In the genomic region with DNA sequence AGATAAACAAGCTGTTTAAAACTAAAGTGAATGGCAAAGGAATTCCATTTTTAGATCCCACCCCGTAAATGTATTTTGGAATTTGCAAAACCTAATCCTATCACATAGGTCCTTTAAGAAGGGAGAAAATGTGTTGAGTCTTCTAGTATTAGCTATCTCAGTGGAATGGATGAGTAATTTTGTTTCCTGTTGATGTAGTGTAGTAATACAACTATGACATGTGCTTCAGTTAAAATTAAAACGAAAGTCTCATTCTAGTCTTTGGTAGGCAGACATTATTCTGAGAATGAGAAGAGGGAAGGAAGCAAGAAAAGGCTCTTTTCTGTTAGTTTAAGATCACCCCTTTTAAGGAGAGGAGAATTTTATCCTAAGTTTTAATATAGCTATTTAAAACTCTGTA, we compare ENCODE assay signal across 1 cellular context.
TF ChIP-seq lines count a peak whose summit lies in the region.

No MANE protein-coding gene starts in this region.

TF ChIP-seq in GM23338, 12 proteins besides CTCF, POLR2A, EP300 and RAD21 (continued from another document):
- TF ChIP-seq, protein P1, sequence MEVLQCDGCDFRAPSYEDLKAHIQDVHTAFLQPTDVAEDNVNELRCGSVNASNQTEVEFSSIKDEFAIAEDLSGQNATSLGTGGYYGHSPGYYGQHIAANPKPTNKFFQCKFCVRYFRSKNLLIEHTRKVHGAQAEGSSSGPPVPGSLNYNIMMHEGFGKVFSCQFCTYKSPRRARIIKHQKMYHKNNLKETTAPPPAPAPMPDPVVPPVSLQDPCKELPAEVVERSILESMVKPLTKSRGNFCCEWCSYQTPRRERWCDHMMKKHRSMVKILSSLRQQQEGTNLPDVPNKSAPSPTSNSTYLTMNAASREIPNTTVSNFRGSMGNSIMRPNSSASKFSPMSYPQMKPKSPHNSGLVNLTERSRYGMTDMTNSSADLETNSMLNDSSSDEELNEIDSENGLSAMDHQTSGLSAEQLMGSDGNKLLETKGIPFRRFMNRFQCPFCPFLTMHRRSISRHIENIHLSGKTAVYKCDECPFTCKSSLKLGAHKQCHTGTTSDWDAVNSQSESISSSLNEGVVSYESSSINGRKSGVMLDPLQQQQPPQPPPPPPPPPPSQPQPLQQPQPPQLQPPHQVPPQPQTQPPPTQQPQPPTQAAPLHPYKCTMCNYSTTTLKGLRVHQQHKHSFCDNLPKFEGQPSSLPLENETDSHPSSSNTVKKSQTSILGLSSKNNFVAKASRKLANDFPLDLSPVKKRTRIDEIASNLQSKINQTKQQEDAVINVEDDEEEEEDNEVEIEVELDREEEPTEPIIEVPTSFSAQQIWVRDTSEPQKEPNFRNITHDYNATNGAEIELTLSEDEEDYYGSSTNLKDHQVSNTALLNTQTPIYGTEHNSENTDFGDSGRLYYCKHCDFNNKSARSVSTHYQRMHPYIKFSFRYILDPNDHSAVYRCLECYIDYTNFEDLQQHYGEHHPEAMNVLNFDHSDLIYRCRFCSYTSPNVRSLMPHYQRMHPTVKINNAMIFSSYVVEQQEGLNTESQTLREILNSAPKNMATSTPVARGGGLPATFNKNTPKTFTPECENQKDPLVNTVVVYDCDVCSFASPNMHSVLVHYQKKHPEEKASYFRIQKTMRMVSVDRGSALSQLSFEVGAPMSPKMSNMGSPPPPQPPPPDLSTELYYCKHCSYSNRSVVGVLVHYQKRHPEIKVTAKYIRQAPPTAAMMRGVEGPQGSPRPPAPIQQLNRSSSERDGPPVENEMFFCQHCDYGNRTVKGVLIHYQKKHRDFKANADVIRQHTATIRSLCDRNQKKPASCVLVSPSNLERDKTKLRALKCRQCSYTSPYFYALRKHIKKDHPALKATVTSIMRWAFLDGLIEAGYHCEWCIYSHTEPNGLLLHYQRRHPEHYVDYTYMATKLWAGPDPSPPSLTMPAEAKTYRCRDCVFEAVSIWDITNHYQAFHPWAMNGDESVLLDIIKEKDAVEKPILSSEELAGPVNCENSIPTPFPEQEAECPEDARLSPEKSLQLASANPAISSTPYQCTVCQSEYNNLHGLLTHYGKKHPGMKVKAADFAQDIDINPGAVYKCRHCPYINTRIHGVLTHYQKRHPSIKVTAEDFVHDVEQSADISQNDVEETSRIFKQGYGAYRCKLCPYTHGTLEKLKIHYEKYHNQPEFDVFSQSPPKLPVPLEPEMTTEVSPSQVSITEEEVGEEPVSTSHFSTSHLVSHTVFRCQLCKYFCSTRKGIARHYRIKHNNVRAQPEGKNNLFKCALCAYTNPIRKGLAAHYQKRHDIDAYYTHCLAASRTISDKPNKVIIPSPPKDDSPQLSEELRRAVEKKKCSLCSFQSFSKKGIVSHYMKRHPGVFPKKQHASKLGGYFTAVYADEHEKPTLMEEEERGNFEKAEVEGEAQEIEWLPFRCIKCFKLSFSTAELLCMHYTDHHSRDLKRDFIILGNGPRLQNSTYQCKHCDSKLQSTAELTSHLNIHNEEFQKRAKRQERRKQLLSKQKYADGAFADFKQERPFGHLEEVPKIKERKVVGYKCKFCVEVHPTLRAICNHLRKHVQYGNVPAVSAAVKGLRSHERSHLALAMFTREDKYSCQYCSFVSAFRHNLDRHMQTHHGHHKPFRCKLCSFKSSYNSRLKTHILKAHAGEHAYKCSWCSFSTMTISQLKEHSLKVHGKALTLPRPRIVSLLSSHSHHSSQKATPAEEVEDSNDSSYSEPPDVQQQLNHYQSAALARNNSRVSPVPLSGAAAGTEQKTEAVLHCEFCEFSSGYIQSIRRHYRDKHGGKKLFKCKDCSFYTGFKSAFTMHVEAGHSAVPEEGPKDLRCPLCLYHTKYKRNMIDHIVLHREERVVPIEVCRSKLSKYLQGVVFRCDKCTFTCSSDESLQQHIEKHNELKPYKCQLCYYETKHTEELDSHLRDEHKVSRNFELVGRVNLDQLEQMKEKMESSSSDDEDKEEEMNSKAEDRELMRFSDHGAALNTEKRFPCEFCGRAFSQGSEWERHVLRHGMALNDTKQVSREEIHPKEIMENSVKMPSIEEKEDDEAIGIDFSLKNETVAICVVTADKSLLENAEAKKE (CRISPR knock-in tag; IDR thresholded peaks at IDR 0.05): no peak
- TF ChIP-seq, protein P2, sequence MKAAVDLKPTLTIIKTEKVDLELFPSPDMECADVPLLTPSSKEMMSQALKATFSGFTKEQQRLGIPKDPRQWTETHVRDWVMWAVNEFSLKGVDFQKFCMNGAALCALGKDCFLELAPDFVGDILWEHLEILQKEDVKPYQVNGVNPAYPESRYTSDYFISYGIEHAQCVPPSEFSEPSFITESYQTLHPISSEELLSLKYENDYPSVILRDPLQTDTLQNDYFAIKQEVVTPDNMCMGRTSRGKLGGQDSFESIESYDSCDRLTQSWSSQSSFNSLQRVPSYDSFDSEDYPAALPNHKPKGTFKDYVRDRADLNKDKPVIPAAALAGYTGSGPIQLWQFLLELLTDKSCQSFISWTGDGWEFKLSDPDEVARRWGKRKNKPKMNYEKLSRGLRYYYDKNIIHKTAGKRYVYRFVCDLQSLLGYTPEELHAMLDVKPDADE (IDR thresholded peaks at IDR 0.05): no peak
- TF ChIP-seq POLR2AphosphoS5 (IDR thresholded peaks at IDR 0.05; ENCODE audit: low read depth) (no peak), ZNF331 (CRISPR knock-in tag; IDR thresholded peaks at IDR 0.05; ENCODE audit: low read depth) (no peak), NANOG (IDR thresholded peaks at IDR 0.05; ENCODE audit: borderline replicate concordance) (no peak)
